ENCODE assay signal across 14 cellular contexts in the genomic region with DNA sequence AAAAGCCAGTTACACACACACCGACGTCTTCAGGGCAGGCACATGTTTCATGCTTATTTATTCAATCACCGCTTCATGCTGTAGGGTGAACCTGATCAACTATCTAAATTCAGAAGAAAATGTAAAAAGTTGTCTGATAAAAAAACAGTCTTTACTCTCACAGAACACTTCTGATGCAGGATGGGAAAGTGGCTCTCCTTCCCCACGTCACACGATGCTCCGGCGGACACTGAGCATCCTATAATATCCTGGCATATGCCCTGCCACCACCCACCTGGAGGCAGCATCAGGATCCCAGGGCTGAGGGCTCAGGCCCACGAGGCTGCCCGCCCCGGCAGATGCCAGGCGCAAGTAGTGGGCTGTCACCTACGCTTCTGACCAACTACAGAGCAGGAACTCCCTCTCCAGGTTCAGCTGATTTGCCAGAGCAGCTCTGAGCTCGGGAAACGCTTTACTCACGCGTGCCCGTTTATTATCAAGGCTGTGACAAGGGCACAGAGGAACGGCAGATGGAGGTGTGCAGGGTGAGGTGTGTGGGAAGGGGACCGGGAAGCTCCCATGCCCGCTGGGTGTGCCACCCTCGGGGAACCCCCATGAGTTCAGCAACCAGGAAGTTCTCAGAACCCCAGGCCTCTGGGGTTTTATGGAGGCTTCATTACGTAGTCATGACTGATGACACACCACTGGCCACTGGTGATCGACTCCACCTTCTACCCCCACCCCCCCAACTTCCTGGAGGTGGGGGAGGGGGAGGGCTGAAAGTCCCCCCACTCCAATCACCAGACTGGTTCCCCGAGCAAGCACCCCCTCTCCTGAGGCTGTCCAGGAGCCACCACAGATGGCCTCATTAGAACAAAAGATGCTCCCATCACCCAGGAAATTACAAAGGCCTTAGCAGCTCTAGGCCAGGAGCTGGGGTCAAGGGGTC. TPM values are rescaled to one million over a fixed set of nuclear protein-coding genes. Genes with fewer than 3 reads are reported as not detected.
DNase-seq lines count a peak whose midpoint lies in the region; ATAC-seq and TF ChIP-seq lines count a peak whose summit lies in the region.
"Had no signal": no experiment of that assay in that cellular context is flagged by ENCODE, and none has a peak within 500 bp of the region (broad histone marks: within the 10 kb centered on the region; RNA-seq: fewer than 3 reads in every experiment).

No MANE protein-coding gene starts in this region.

- TF ChIP-seq CTCF in neutrophil (IDR thresholded peaks at IDR 0.05) = no peak

- H3K4me1 Mint-ChIP-seq in activated naive CD8-positive, alpha-beta T cell (ENCODE audit: low read depth) = peaks cover 18% of the 10 kb centered on the region

- peak overlapping the region; percentile 66 for H3K27ac ChIP-seq in neutrophil

- peaks cover 16 to 26% of the 10 kb centered on the region in 2 experiments for H3K4me1 ChIP-seq in neutrophil (ENCODE audit: control insufficient read depth in 1 of 2, insufficient read depth in 1 of 2, low read depth in 1 of 2, low read length in 1 of 2)
- H3K4me1 ChIP-seq: HAP-1 had no signal

- H3K9me3 Mint-ChIP-seq in activated naive CD8-positive, alpha-beta T cell (ENCODE audit: low read depth) = no peaks in the 10 kb centered on the region
- H3K9me3 Mint-ChIP-seq: type B pancreatic cell had no signal

- H3K4me3 Mint-ChIP-seq in activated naive CD8-positive, alpha-beta T cell = no peak overlapping the region
- H3K4me3 Mint-ChIP-seq: type B pancreatic cell had no signal

- ATAC-seq in GM21717 (IDR thresholded peaks at IDR 0.05; ENCODE audit: unreplicated experiment) = peak; percentile 22
- no peak for ATAC-seq in GM18867 (IDR thresholded peaks at IDR 0.05; ENCODE audit: unreplicated experiment)

- peak overlapping the region; percentile 22 for H3K27ac Mint-ChIP-seq in activated naive CD8-positive, alpha-beta T cell
- H3K27ac Mint-ChIP-seq: progenitor cell of endocrine pancreas, type B pancreatic cell had no signal

- H3K9me3 ChIP-seq in neutrophil = no peaks in the 10 kb centered on the region
- H3K9me3 ChIP-seq: HAP-1 had no signal

- peaks cover 2% of the 10 kb centered on the region for H3K36me3 Mint-ChIP-seq in activated naive CD8-positive, alpha-beta T cell

- H3K4me3 ChIP-seq in neutrophil (ENCODE audit: low read depth in 1 of 2, low read length in 1 of 2) = no peak overlapping the region
- H3K4me3 ChIP-seq: HAP-1 had no signal

- no peaks in the 10 kb centered on the region for H3K27me3 Mint-ChIP-seq in activated naive CD8-positive, alpha-beta T cell
- H3K27me3 Mint-ChIP-seq: progenitor cell of endocrine pancreas, type B pancreatic cell had no signal

- DNase-seq in Daoy (ENCODE audit: low read depth) (peak; percentile 46), SK-N-DZ (ENCODE audit: low spot score) (no peak)
- no peak for DNase-seq in stimulated activated CD4-positive, alpha-beta T cell treated with anti-CD3 and anti-CD28 coated beads, Interleukin-4, amount 100 ng/mL, for 4 hours
- DNase-seq in stimulated activated CD4-positive, alpha-beta T cell treated with anti-CD3 and anti-CD28 coated beads, Interleukin-12 subunit alpha, Interleukin-12 subunit beta, amount 100 ng/mL, for 4 hours = no peak
- DNase-seq: activated gamma-delta T cell treated with Interleukin-2 at 50 U/mL for 16 hours, NCI-H2227 treated with DMSO at 0.1 percent for 48 hours, RPMI8226 had no signal

- H3K36me3 ChIP-seq in neutrophil = peaks cover 57% of the 10 kb centered on the region

- no peaks in the 10 kb centered on the region for H3K27me3 ChIP-seq in neutrophil

RNA-seq across cellular contexts. Expression of a gene that starts 32.1 kb away (rescaled TPM):
- total RNA-seq in Daoy (2014; rRNA removed; shearing (Covaris generic)) = 41.4 and 44.4 TPM in 2 replicates
- 16.6 and 32.9 TPM in 2 replicates for polyA plus RNA-seq in SK-N-DZ (2014; cell fraction: cytosol; rRNA removed)
- 47.1 and 51.4 TPM in 2 replicates for polyA plus RNA-seq in SK-N-DZ (2014; cell fraction: nucleus; rRNA removed)
